In the genomic region with DNA sequence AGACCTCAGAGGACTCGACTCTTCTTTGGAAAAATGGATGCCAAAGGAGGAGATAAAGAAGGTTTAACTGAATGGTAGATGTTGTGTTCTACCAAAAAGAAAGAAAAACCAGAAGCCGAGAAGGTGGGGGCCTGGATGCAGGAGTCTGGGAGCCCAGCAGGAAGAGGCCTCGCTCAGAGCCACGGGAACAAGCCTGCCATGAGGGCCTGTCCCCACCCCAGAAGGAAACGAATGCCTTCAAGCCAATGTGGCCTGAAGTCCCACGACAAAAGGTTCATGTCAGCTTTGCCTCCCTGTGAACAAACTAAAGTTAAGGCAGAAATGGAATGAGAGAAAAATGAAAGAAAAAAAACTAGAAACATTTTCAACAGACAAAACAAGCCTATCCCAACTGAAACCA, we compare ENCODE assay signal across 16 cellular contexts. TPM values are rescaled to one million over a fixed set of nuclear protein-coding genes. Genes with fewer than 3 reads are reported as not detected.
DNase-seq lines count a peak whose midpoint lies in the region; ATAC-seq and TF ChIP-seq lines count a peak whose summit lies in the region.
"Had no signal": no experiment of that assay in that cellular context is flagged by ENCODE, and none has a peak within 500 bp of the region (broad histone marks: within the 10 kb centered on the region; RNA-seq: fewer than 3 reads in every experiment).

No MANE protein-coding gene starts in this region.

- intact Hi-C loops in testis (cut with DNase I; ENCODE audit: low total_unique reads) = no loop called here

- peaks cover 2% of the 10 kb centered on the region for H3K4me1 Mint-ChIP-seq in T-helper 2 cell treated with Interferon-gamma antibody and Interleukin-4, amounts not matched to agents 5 μg/mL and 100 μg/mL, for 36 hours (ENCODE audit: low read depth)

- H3K36me3 ChIP-seq in muscle layer of colon (ENCODE audit: insufficient read depth, low read length) (peaks cover 51% of the 10 kb centered on the region), testis (ENCODE audit: low read depth, missing control alignments) (no peaks in the 10 kb centered on the region)

- peaks cover 19% of the 10 kb centered on the region for H3K36me3 Mint-ChIP-seq in T-helper 2 cell treated with Interferon-gamma antibody and Interleukin-4, amounts not matched to agents 5 μg/mL and 100 μg/mL, for 36 hours (ENCODE audit: low read depth)

- no peak for DNase-seq in T-helper 2 cell treated with Interferon-gamma antibody and Interleukin-4, amounts not matched to agents 5 μg/mL and 100 μg/mL, for 36 hours (ENCODE audit: low spot score)
- DNase-seq in T-helper 2 cell (no peak), coronary artery (ENCODE audit: low spot score) (no peak), testis (no peak), NCI-H1092 treated with DMSO at 0.1 percent for 48 hours (lab: John Stamatoyannopoulos, UW) (no peak), NCI-H345 treated with DMSO at 0.1 percent for 48 hours (lab: John Stamatoyannopoulos, UW; ENCODE audit: unreplicated experiment) (no peak)
- DNase-seq: activated CD4-positive, alpha-beta T cell treated with anti-CD3 and anti-CD28 coated beads for 4 hours; Caco-2; HFFc6; OCI-M1; stimulated activated CD4-positive, alpha-beta T cell treated with anti-CD3 and anti-CD28 coated beads, Interleukin-4, amount 100 ng/mL, for 24 hours; stimulated activated naive CD4-positive, alpha-beta T cell treated with Interleukin-2 at 50 U/mL for 16 hours had no signal

- WGBS in testis, 2 donors = 45 to 51% methylated on average over 6 of the region's 6 CpGs

- H3K9me3 Mint-ChIP-seq in T-helper 2 cell treated with Interferon-gamma antibody and Interleukin-4, amounts not matched to agents 5 μg/mL and 100 μg/mL, for 36 hours = no peaks in the 10 kb centered on the region
- H3K9me3 Mint-ChIP-seq: activated T-helper 2 cell treated with anti-CD3 and anti-CD28 coated beads, Interferon-gamma antibody, Interleukin-2, Interleukin-4, amounts not matched to agents 10 μg/mL and 5 μg/mL and 100 μg/mL, durations not matched to agents 14 hours and 24 hours and 36 hours; HFFc6 had no signal

- H3K4me1 ChIP-seq in muscle layer of colon (ENCODE audit: insufficient read depth, low read length) (peaks cover 38% of the 10 kb centered on the region), testis (peaks cover 42% of the 10 kb centered on the region)
- H3K4me1 ChIP-seq: Caco-2 had no signal

- H3K27me3 ChIP-seq in muscle layer of colon (ENCODE audit: control insufficient read depth in 1 of 2, insufficient read depth in 2 of 2, low read length in 2 of 2) (no peaks in the 10 kb centered on the region), testis (no peaks in the 10 kb centered on the region)

- H3K9me3 ChIP-seq in muscle layer of colon (ENCODE audit: low read length) (no peaks in the 10 kb centered on the region), testis (no peaks in the 10 kb centered on the region)
- H3K9me3 ChIP-seq: Caco-2 had no signal

- TF ChIP-seq CTCF in coronary artery (IDR thresholded peaks at IDR 0.05) (no peak), testis (IDR thresholded peaks at IDR 0.05) (no peak)

- H3K27me3 Mint-ChIP-seq in T-helper 2 cell treated with Interferon-gamma antibody and Interleukin-4, amounts not matched to agents 5 μg/mL and 100 μg/mL, for 36 hours (ENCODE audit: low read depth) = no peaks in the 10 kb centered on the region

- no peak for TF ChIP-seq POLR2A in testis (IDR thresholded peaks at IDR 0.05)

- no peak overlapping the region for H3K4me3 Mint-ChIP-seq in T-helper 2 cell treated with Interferon-gamma antibody and Interleukin-4, amounts not matched to agents 5 μg/mL and 100 μg/mL, for 36 hours
- H3K4me3 Mint-ChIP-seq: HFFc6 had no signal

- H3K27ac ChIP-seq in coronary artery (peak overlapping the region; percentile 36 to 81), muscle layer of colon (ENCODE audit: low read depth, low read length) (peak overlapping the region; percentile 57), testis (peak overlapping the region; percentile 74 to 86)
- H3K27ac ChIP-seq: 22Rv1 had no signal

- no peak overlapping the region for H3K4me3 ChIP-seq in coronary artery
- H3K4me3 ChIP-seq in muscle layer of colon (ENCODE audit: low read depth in 1 of 2, low read length in 2 of 2) = no peak overlapping the region
- no peak overlapping the region for H3K4me3 ChIP-seq in testis

- H3K27ac Mint-ChIP-seq in T-helper 2 cell treated with Interferon-gamma antibody and Interleukin-4, amounts not matched to agents 5 μg/mL and 100 μg/mL, for 36 hours = peak overlapping the region; percentile 24
- H3K27ac Mint-ChIP-seq: activated T-helper 2 cell treated with anti-CD3 and anti-CD28 coated beads, Interferon-gamma antibody, Interleukin-2, Interleukin-4, amounts not matched to agents 10 μg/mL and 5 μg/mL and 100 μg/mL, durations not matched to agents 14 hours and 24 hours and 36 hours; HFFc6 had no signal

- no peak for ATAC-seq in HG02840 (IDR thresholded peaks at IDR 0.05; ENCODE audit: low FRiP score, unreplicated experiment)

- H3K9ac ChIP-seq in muscle layer of colon (ENCODE audit: low read length) = no peak overlapping the region

RNA-seq across cellular contexts. Expression of gene SLC45A1, which starts 35.0 kb away (rescaled TPM):
- total RNA-seq in testis = 1 to 10 TPM; 8.5 to 9.0 TPM
- 5.6 TPM for polyA plus RNA-seq in testis (ENCODE audit: insufficient read depth, low read depth, low replicate concordance)
